Comparison of ENCODE assay signal across 8 cellular contexts in the genomic region with DNA sequence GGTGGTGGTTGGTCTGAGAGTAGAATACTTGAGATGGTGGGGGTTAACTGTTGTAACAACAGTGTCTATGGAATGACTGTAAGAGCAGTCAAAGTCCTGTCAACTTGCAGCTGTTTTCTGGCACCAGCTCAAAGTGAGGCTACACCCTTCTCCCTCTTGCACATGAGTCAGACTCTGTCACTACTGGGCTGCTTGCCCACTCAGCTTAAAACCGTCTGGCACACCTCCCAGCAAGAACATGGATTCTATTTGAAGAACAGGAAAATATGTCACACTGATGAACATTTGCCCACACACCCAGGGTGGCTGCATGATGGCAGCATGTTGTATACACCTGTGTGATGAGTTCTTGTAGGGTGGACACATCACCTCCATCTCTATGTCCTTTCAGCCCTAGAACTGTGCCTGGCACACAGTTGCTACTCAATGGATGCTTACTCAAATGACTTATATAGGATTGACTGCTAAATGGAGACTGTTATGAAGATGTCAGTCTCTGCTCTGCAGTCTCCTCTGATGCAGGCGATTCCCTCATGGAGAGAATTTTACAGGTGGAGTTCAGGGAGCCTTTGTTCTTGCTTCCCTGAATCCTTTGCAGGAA. TPM values are rescaled to one million over a fixed set of nuclear protein-coding genes. Genes with fewer than 3 reads are reported as not detected.
DNase-seq lines count a peak whose midpoint lies in the region; ATAC-seq and TF ChIP-seq lines count a peak whose summit lies in the region.

No MANE protein-coding gene starts in this region.

- no peaks in the 10 kb centered on the region for H4K20me1 ChIP-seq in mammary epithelial cell (ENCODE audit: insufficient read depth, low read length)

- dilution Hi-C loops in mammary epithelial cell (cut with HindIII; ENCODE audit: low sequenced_read_pairs) = no loop called here

- TF ChIP-seq POLR2A in right lobe of liver (IDR thresholded peaks at IDR 0.05) = no peak

- TF ChIP-seq CTCF in mammary epithelial cell (conservative IDR thresholded peaks at IDR 0.05 in 1 of 2, IDR thresholded peaks at IDR 0.05 in 1 of 2; ENCODE audit: extremely low read depth in 1 of 2, insufficient read depth in 1 of 2, low read depth in 1 of 2, low read length in 2 of 2) (no peak), right lobe of liver (IDR thresholded peaks at IDR 0.05) (no peak)

- ATAC-seq in right lobe of liver (peak; percentile 73 to 88 (median 78)), GM18873 (IDR thresholded peaks at IDR 0.05; ENCODE audit: low FRiP score, unreplicated experiment) (no peak), HG02763 (IDR thresholded peaks at IDR 0.05; ENCODE audit: unreplicated experiment) (no peak)

- DNase-seq in ELR (ENCODE audit: low read depth) (peak; percentile 99), NCI-H1694 (lab: John Stamatoyannopoulos, UW) (peak; percentile 99), mammary epithelial cell (peak; percentile 99), right lobe of liver (peak; percentile 84 to 93 (median 89)), retina (no peak), SK-N-DZ (ENCODE audit: low spot score) (no peak)

- peak overlapping the region; percentile 24 for H3K9ac ChIP-seq in mammary epithelial cell (ENCODE audit: insufficient read depth, low read length)

- intact Hi-C loops in mammary epithelial cell (cut with micrococcal nuclease) = no loop called here
- intact Hi-C loops in right lobe of liver (cut with DNase I) = no loop called here

- WGBS in mammary epithelial cell (ENCODE audit: low coverage, missing lambda C conversion rate) = 50% methylated on average over 2 of the region's 2 CpGs
- WGBS in right lobe of liver (ENCODE audit: insufficient coverage, low coverage, low lambda C conversion rate, missing lambda C conversion rate) = 11% methylated on average over 1 of the region's 2 CpGs

- H3K4me2 ChIP-seq in mammary epithelial cell (ENCODE audit: insufficient read depth, low read depth, low read length) = peak overlapping the region; percentile 63

- H3K27me3 ChIP-seq in mammary epithelial cell (ENCODE audit: insufficient read depth, low read length) = no peaks in the 10 kb centered on the region
- H3K27me3 ChIP-seq in right lobe of liver = no peaks in the 10 kb centered on the region

- CTCF ChIA-PET in mammary epithelial cell (lab: Charles Lee; ENCODE audit: low non-redundant PET) = interaction anchor here (0.9 kb wide), 1 partner anchor 22 kb away, joined by 3 read pairs; no protein-coding TSS in a partner anchor

- no peaks in the 10 kb centered on the region for H3K9me3 ChIP-seq in mammary epithelial cell (replicated peaks; ENCODE audit: insufficient read depth, low read length)
- H3K9me3 ChIP-seq in right lobe of liver = no peaks in the 10 kb centered on the region

- H3K79me2 ChIP-seq in mammary epithelial cell (ENCODE audit: insufficient read depth, low read length) = no peaks in the 10 kb centered on the region

- H3K36me3 ChIP-seq in mammary epithelial cell (ENCODE audit: insufficient read depth, low read length) (no peaks in the 10 kb centered on the region), right lobe of liver (no peaks in the 10 kb centered on the region)

- H2AFZ ChIP-seq in mammary epithelial cell (ENCODE audit: low read depth, low read length) = peak overlapping the region; percentile 13

- no TSS peak for BruUV-seq in mammary epithelial cell (replicated peaks; lab: Mats Ljungman, UMichigan)

- in situ Hi-C loops in mammary epithelial cell (cut with MboI; ENCODE audit: low sequenced_read_pairs in 2 of 2) = no loop called here

- peak overlapping the region; percentile 71 for H3K27ac ChIP-seq in mammary epithelial cell (ENCODE audit: insufficient read depth, low read depth, low read length)
- peak overlapping the region in 2 of 3 donors; percentile 16 to 44 for H3K27ac ChIP-seq in right lobe of liver

- no peak overlapping the region for H3K4me3 ChIP-seq in mammary epithelial cell (replicated peaks in 1 of 3; ENCODE audit: insufficient read depth in 1 of 3, low read depth in 2 of 3, low read length in 3 of 3)
- no peak overlapping the region for H3K4me3 ChIP-seq in right lobe of liver

- H3K4me1 ChIP-seq in mammary epithelial cell (ENCODE audit: insufficient read depth, low read length) (peaks cover 48% of the 10 kb centered on the region), right lobe of liver (peaks cover 0 to 40% (median 16%) of the 10 kb centered on the region in 4 donors)

RNA-seq across cellular contexts. Expression of gene SERPINA6, which starts 19.3 kb away (rescaled TPM):
- total RNA-seq in mammary epithelial cell (not detected), right lobe of liver (100 to 1,000 TPM; 185 to 407 (median 236) TPM)
- 0.05 TPM for polyA plus RNA-seq in mammary epithelial cell
- not detected for polyA minus RNA-seq in mammary epithelial cell
- not detected in 2 replicates for polyA plus RNA-seq in SK-N-DZ (2014; cell fraction: cytosol; rRNA removed)
- polyA plus RNA-seq in SK-N-DZ (2014; cell fraction: nucleus; rRNA removed) = not detected in 2 replicates

RNA-seq across cellular contexts. Expression of gene SERPINA2, which starts 24.1 kb away (rescaled TPM):
- not detected for total RNA-seq in mammary epithelial cell
- not detected for polyA plus RNA-seq in mammary epithelial cell
- not detected for polyA minus RNA-seq in mammary epithelial cell
- not detected for total RNA-seq in right lobe of liver
- polyA plus RNA-seq in SK-N-DZ (2014; cell fraction: cytosol; rRNA removed) = not detected in 2 replicates
- polyA plus RNA-seq in SK-N-DZ (2014; cell fraction: nucleus; rRNA removed) = not detected in 2 replicates

RNA-seq across cellular contexts. Expression of gene SERPINA1, which starts 46.0 kb away (rescaled TPM):
- total RNA-seq in mammary epithelial cell (100 to 1,000 TPM in 1 of 2 donors, 10 to 100 TPM in 1; 30.3 to 155 TPM), right lobe of liver (over 10,000 TPM; 18,575 to 39,670 (median 31,917) TPM)
- polyA plus RNA-seq in mammary epithelial cell = 147 TPM
- 116 TPM for polyA minus RNA-seq in mammary epithelial cell
- not detected in 2 replicates for polyA plus RNA-seq in SK-N-DZ (2014; cell fraction: cytosol; rRNA removed)
- not detected in 2 replicates for polyA plus RNA-seq in SK-N-DZ (2014; cell fraction: nucleus; rRNA removed)

RNA-seq across cellular contexts. Expression of gene SERPINA10, which starts 49.4 kb away (rescaled TPM):
- total RNA-seq in mammary epithelial cell (not detected), right lobe of liver (100 to 1,000 TPM; 114 to 400 (median 239) TPM)
- not detected for polyA plus RNA-seq in mammary epithelial cell
- polyA minus RNA-seq in mammary epithelial cell = not detected
- not detected in 2 replicates for polyA plus RNA-seq in SK-N-DZ (2014; cell fraction: cytosol; rRNA removed)
- not detected in 2 replicates for polyA plus RNA-seq in SK-N-DZ (2014; cell fraction: nucleus; rRNA removed)

Comparison
In these comparisons a context has a peak if more than half of its experiments do, and no peak if none do; other contexts are left out.
1. DNase-seq: peak in ELR (single experiment), NCI-H1694 (single experiment), mammary epithelial cell (single experiment) and right lobe of liver (3 of 3); none in retina (single experiment) and SK-N-DZ (single experiment).
2. ATAC-seq: peak in right lobe of liver (4 of 4); none in GM18873 (single experiment) and HG02763 (single experiment).
3. RNA of gene SERPINA6, which starts 19.3 kb away (total RNA-seq): 185 to 407 TPM in right lobe of liver; not detected in mammary epithelial cell; every median in the first group is over 100 times any median in the second.
4. RNA of gene SERPINA1, which starts 46.0 kb away (total RNA-seq): 18,575 to 39,670 TPM in right lobe of liver; 30.3 to 155 TPM in mammary epithelial cell; every median in the first group is over 100 times any median in the second.